Comparison of ENCODE assay signal across 8 cellular contexts in genomic region chr9:112332674-112332976, GRCh38. TPM values are rescaled to one million over a fixed set of nuclear protein-coding genes. Genes with fewer than 3 reads are reported as not detected.
DNase-seq lines count a peak whose midpoint lies in the region; ATAC-seq, FAIRE-seq and TF ChIP-seq lines count a peak whose summit lies in the region.

No MANE protein-coding gene starts in this region.

- WGBS in heart left ventricle, 4 donors = 0 to 1% (median 0%) methylated on average over 19 of the region's 19 CpGs

- ATAC-seq in heart left ventricle = no peak
- no peak for ATAC-seq in Right ventricle myocardium superior (ENCODE audit: poor library complexity)
- ATAC-seq in lower lobe of right lung = no peak

- H3K27me3 ChIP-seq in heart left ventricle = no peaks in the 10 kb centered on the region
- no peaks in the 10 kb centered on the region for H3K27me3 ChIP-seq in lower lobe of right lung (ENCODE audit: low read depth)
- H3K27me3 ChIP-seq in vagina = no peaks in the 10 kb centered on the region

- in situ Hi-C loops in astrocyte of the cerebellum (cut with HindIII; ENCODE audit: low sequenced_read_pairs) = loop anchor here (5.0 kb wide), 1 partner anchor 235 kb away; no protein-coding TSS in a partner anchor

- H3K4me1 ChIP-seq in heart left ventricle = peaks cover 0 to 52% (median 14%) of the 10 kb centered on the region in 12 donors
- peaks cover 37% of the 10 kb centered on the region for H3K4me1 ChIP-seq in lower lobe of right lung
- peaks cover 43% of the 10 kb centered on the region for H3K4me1 ChIP-seq in vagina

- H3K4me3 ChIP-seq in heart left ventricle (peak overlapping the region; percentile 71 to 100 (median 86)), astrocyte of the cerebellum (ENCODE audit: low read depth, low read length) (peak overlapping the region; percentile 69), lower lobe of right lung (peak overlapping the region; percentile 84), vagina (peak overlapping the region; percentile 77 to 81)

- intact Hi-C loops in heart left ventricle (cut with DNase I) (loop anchor here in 9 of 10 donors (1.0 to 10.0 kb wide), 12 partner anchors 46 to 438 kb away; partner anchors contain the start of genes UGCG (in 6 of the 9), SUSD1 (in 2 of the 9), HSDL2 (in 1 of the 9) and INIP (in 1 of the 9)), Right ventricle myocardium superior (cut with DNase I) (no loop called here), lower lobe of right lung (cut with DNase I) (no loop called here), vagina (cut with DNase I) (loop anchor here (5.0 to 10.0 kb wide), 2 partner anchors 155 to 438 kb away; partner anchors contain the start of genes SUSD1 and UGCG)

- no peak for TF ChIP-seq POLR2A in heart left ventricle (IDR thresholded peaks at IDR 0.05)
- no peak for TF ChIP-seq POLR2A in vagina (IDR thresholded peaks at IDR 0.05)

- TF ChIP-seq CTCF in heart left ventricle (IDR thresholded peaks at IDR 0.05) = peak in 3 of 12 donors; percentile 12 to 14 (median 12)
- TF ChIP-seq CTCF in astrocyte of the cerebellum (IDR thresholded peaks at IDR 0.05; ENCODE audit: low read depth, low read length, missing control alignments) = no peak
- TF ChIP-seq CTCF in lower lobe of right lung (IDR thresholded peaks at IDR 0.05) = peak; percentile 10
- TF ChIP-seq CTCF in vagina (IDR thresholded peaks at IDR 0.05) = no peak
- TF ChIP-seq CTCF in D721Med (IDR thresholded peaks at IDR 0.05; ENCODE audit: insufficient read depth, missing control alignments) = no peak

- peak overlapping the region; percentile 92 to 100 (median 98) for H3K27ac ChIP-seq in heart left ventricle
- H3K27ac ChIP-seq in lower lobe of right lung = peak overlapping the region; percentile 99
- peak overlapping the region; percentile 99 for H3K27ac ChIP-seq in vagina

- H3K36me3 ChIP-seq in heart left ventricle = no peaks in the 10 kb centered on the region
- no peaks in the 10 kb centered on the region for H3K36me3 ChIP-seq in lower lobe of right lung
- no peaks in the 10 kb centered on the region for H3K36me3 ChIP-seq in vagina

- no peak for FAIRE-seq in D721Med (lab: Jason Lieb, UNC)

- H3K9me3 ChIP-seq in heart left ventricle (no peaks in the 10 kb centered on the region), lower lobe of right lung (no peaks in the 10 kb centered on the region), vagina (no peaks in the 10 kb centered on the region)

- DNase-seq in heart left ventricle (no peak), Right ventricle myocardium superior (no peak), astrocyte of the cerebellum (ENCODE audit: low read depth) (no peak), lower lobe of right lung (no peak), vagina (ENCODE audit: extremely low spot score in 2 of 2) (no peak), D721Med (ENCODE audit: insufficient read length, low spot score) (no peak), COLO829 (ENCODE audit: low spot score) (no peak), HPDE6-E6E7 (ENCODE audit: extremely low spot score) (no peak)

RNA-seq across cellular contexts. Expression of gene PTBP3, which starts 0.8 kb away (rescaled TPM):
- total RNA-seq in heart left ventricle (10 to 100 TPM in 7 of 9 donors, 1 to 10 TPM in 2; 9.8 to 49.0 (median 17.7) TPM), Right ventricle myocardium superior (13.7 TPM), lower lobe of right lung (94.9 TPM), vagina (58.9 TPM)
- 1 to 10 TPM; 2.8 to 6.7 TPM for polyA plus RNA-seq in heart left ventricle

RNA-seq across cellular contexts. Expression of gene HSDL2, which starts 47.3 kb away (rescaled TPM):
- total RNA-seq in heart left ventricle = 100 to 1,000 TPM; 112 to 241 (median 181) TPM
- 100 to 1,000 TPM in 1 of 2 donors, 10 to 100 TPM in 1; 54.0 to 146 TPM for polyA plus RNA-seq in heart left ventricle
- total RNA-seq in Right ventricle myocardium superior = 292 TPM
- total RNA-seq in lower lobe of right lung = 55.3 TPM
- 25.8 TPM for total RNA-seq in vagina

Comparison
In these comparisons a context has a peak if more than half of its experiments do, and no peak if none do; other contexts are left out.
1. intact Hi-C loops: an anchor here in heart left ventricle (1.0 to 10.0 kb wide) and vagina (5.0 to 10.0 kb wide); none called in Right ventricle myocardium superior and lower lobe of right lung.